In genomic region chr2:172081248-172082022, GRCh38 we compare ENCODE assay signal across 23 cellular contexts. TPM values are rescaled to one million over a fixed set of nuclear protein-coding genes. Genes with fewer than 3 reads are reported as not detected.
DNase-seq lines count a peak whose midpoint lies in the region; ATAC-seq, FAIRE-seq and TF ChIP-seq lines count a peak whose summit lies in the region.
"Had no signal": no experiment of that assay in that cellular context is flagged by ENCODE, and none has a peak within 500 bp of the region (broad histone marks: within the 10 kb centered on the region; RNA-seq: fewer than 3 reads in every experiment).

No MANE protein-coding gene starts in this region.

- DNase-seq in T-helper 1 cell (no peak), GM23338 (ENCODE audit: low spot score) (peak; percentile 76), endothelial cell of umbilical vein (ENCODE audit: low read depth, low spot score) (no peak), neural crest cell (ENCODE audit: low read depth, low spot score) (peak; percentile 14), anterior cingulate cortex (lab: John Stamatoyannopoulos, UW) (no peak), vagina (ENCODE audit: extremely low spot score in 2 of 2) (no peak)
- DNase-seq: activated naive CD4-positive, alpha-beta T cell; immature natural killer cell; NCI-H1436; NK-92 treated with Interleukin-12 subunit alpha and Interleukin-12 subunit beta, amount 100 ng/mL, for 24 hours; tibial artery; WERI-Rb-1 had no signal

- no peak for TF ChIP-seq CTCF in GM23338 (conservative IDR thresholded peaks at IDR 0.05; ENCODE audit: low read depth in 2 of 2)
- TF ChIP-seq CTCF in endothelial cell of umbilical vein (IDR thresholded peaks at IDR 0.05; ENCODE audit: extremely low read depth in 1 of 2, insufficient read depth in 1 of 2, low read depth in 1 of 2, low read length in 2 of 2) = no peak
- TF ChIP-seq CTCF in neural crest cell (conservative IDR thresholded peaks at IDR 0.05) = no peak
- no peak for TF ChIP-seq CTCF in vagina (IDR thresholded peaks at IDR 0.05)

- H3K9me3 ChIP-seq in endothelial cell of umbilical vein (replicated peaks; ENCODE audit: control insufficient read depth, insufficient read depth, low read length) (no peaks in the 10 kb centered on the region), vagina (no peaks in the 10 kb centered on the region)
- H3K9me3 ChIP-seq: tibial artery had no signal

- intact Hi-C loops in endothelial cell of umbilical vein (cut with micrococcal nuclease) = no loop called here
- intact Hi-C loops in vagina (cut with DNase I) = no loop called here

- H3K27me3 ChIP-seq in GM23338 (ENCODE audit: insufficient read depth) (peaks cover 100% of the 10 kb centered on the region), endothelial cell of umbilical vein (ENCODE audit: control insufficient read depth in 2 of 2, insufficient read depth in 2 of 2, low read length in 2 of 2) (peaks cover 59 to 73% of the 10 kb centered on the region in 2 experiments), vagina (peaks cover 40% of the 10 kb centered on the region)

- ATAC-seq in GM23338 (peak; percentile 2), GM21367 (IDR thresholded peaks at IDR 0.05; ENCODE audit: unreplicated experiment) (no peak)
- ATAC-seq: gastroesophageal sphincter; naive thymus-derived CD8-positive, alpha-beta T cell; stimulated activated effector memory CD8-positive, alpha-beta T cell treated with anti-CD3 and anti-CD28 coated beads, Interleukin-12 subunit alpha, Interleukin-12 subunit beta, amount 100 ng/mL, for 72 hours; T-cell had no signal

- H3K27ac Mint-ChIP-seq in T-helper 1 cell treated with Interleukin-12 subunit alpha and Interleukin-12 subunit beta and Interleukin-4 antibody, amounts not matched to agents 30 μg/mL and 1 μg/mL, for 36 hours = peak overlapping the region; percentile 72
- H3K27ac Mint-ChIP-seq in GM23338 (no peak overlapping the region), neural crest cell (ENCODE audit: unreplicated experiment) (no peak overlapping the region)
- H3K27ac Mint-ChIP-seq: stimulated activated effector memory CD8-positive, alpha-beta T cell treated with anti-CD3 and anti-CD28 coated beads, Interleukin-12 subunit alpha, Interleukin-12 subunit beta, amount 100 ng/mL, for 72 hours had no signal

- H3K36me3 ChIP-seq in GM23338 (ENCODE audit: insufficient read depth) = no peaks in the 10 kb centered on the region
- no peaks in the 10 kb centered on the region for H3K36me3 ChIP-seq in endothelial cell of umbilical vein (ENCODE audit: control insufficient read depth in 2 of 2, extremely low read depth in 1 of 2, insufficient read depth in 2 of 2, low read length in 2 of 2)
- no peaks in the 10 kb centered on the region for H3K36me3 ChIP-seq in vagina
- H3K36me3 ChIP-seq: gastroesophageal sphincter, tibial artery, WERI-Rb-1 had no signal

- H3K9ac ChIP-seq in endothelial cell of umbilical vein (replicated peaks; ENCODE audit: extremely low read depth, insufficient read depth, low read length) = no peak overlapping the region

- H3K4me1 Mint-ChIP-seq in T-helper 1 cell treated with Interleukin-12 subunit alpha and Interleukin-12 subunit beta and Interleukin-4 antibody, amounts not matched to agents 30 μg/mL and 1 μg/mL, for 36 hours (ENCODE audit: low read depth) = peaks cover 23% of the 10 kb centered on the region
- H3K4me1 Mint-ChIP-seq in GM23338 (peaks cover 43% of the 10 kb centered on the region), neural crest cell (peaks cover 46% of the 10 kb centered on the region)

- no peaks in the 10 kb centered on the region for H3K9me2 ChIP-seq in GM23338 (ENCODE audit: insufficient read depth)

- peaks cover 3% of the 10 kb centered on the region for H3K36me3 Mint-ChIP-seq in T-helper 1 cell treated with Interleukin-12 subunit alpha and Interleukin-12 subunit beta and Interleukin-4 antibody, amounts not matched to agents 30 μg/mL and 1 μg/mL, for 36 hours (ENCODE audit: low read depth)
- no peaks in the 10 kb centered on the region for H3K36me3 Mint-ChIP-seq in GM23338 (ENCODE audit: low read depth)
- peaks cover 7% of the 10 kb centered on the region for H3K36me3 Mint-ChIP-seq in neural crest cell (ENCODE audit: low read depth)

- no peaks in the 10 kb centered on the region for H3K9me3 Mint-ChIP-seq in T-helper 1 cell treated with Interleukin-12 subunit alpha and Interleukin-12 subunit beta and Interleukin-4 antibody, amounts not matched to agents 30 μg/mL and 1 μg/mL, for 36 hours
- peaks cover 3% of the 10 kb centered on the region; the same call in 2 of the 3 replicates for H3K9me3 Mint-ChIP-seq in GM23338
- H3K9me3 Mint-ChIP-seq in neural crest cell = no peaks in the 10 kb centered on the region
- H3K9me3 Mint-ChIP-seq: stimulated activated effector memory CD8-positive, alpha-beta T cell treated with anti-CD3 and anti-CD28 coated beads, Interleukin-12 subunit alpha, Interleukin-12 subunit beta, amount 100 ng/mL, for 72 hours; T-cell had no signal

- peaks cover 64% of the 10 kb centered on the region for H3K4me1 ChIP-seq in GM23338 (ENCODE audit: insufficient read depth)
- H3K4me1 ChIP-seq in endothelial cell of umbilical vein (ENCODE audit: control insufficient read depth, extremely low read depth, insufficient read depth, low read length) = peaks cover 18% of the 10 kb centered on the region
- peaks cover 35% of the 10 kb centered on the region for H3K4me1 ChIP-seq in vagina

- dilution Hi-C loops in endothelial cell of umbilical vein (cut with MboI; ENCODE audit: extremely low pct_ligation_motif_present, low sequenced_read_pairs) = no loop called here

- BruUV-seq in endothelial cell of umbilical vein (replicated peaks; lab: Mats Ljungman, UMichigan) = no TSS peak

- POLR2A ChIA-PET in endothelial cell of umbilical vein (lab: Charles Lee) = no interaction called here

- H3K27ac ChIP-seq in GM23338 (ENCODE audit: low read depth) = no peak overlapping the region
- H3K27ac ChIP-seq in endothelial cell of umbilical vein (ENCODE audit: insufficient read depth, low read depth, low read length) = no peak overlapping the region
- H3K27ac ChIP-seq in vagina = no peak overlapping the region
- H3K27ac ChIP-seq: coronary artery, epithelial cell of prostate, gastroesophageal sphincter, tibial artery, WERI-Rb-1 had no signal

- peak overlapping the region; percentile 77 for H3K4me2 ChIP-seq in GM23338
- H3K4me2 ChIP-seq in endothelial cell of umbilical vein (ENCODE audit: insufficient read depth, low read length) = no peak overlapping the region

- peaks cover 96% of the 10 kb centered on the region for H3K27me3 Mint-ChIP-seq in T-helper 1 cell treated with Interleukin-12 subunit alpha and Interleukin-12 subunit beta and Interleukin-4 antibody, amounts not matched to agents 30 μg/mL and 1 μg/mL, for 36 hours (ENCODE audit: low read depth)
- H3K27me3 Mint-ChIP-seq in GM23338 (ENCODE audit: insufficient read depth, low read depth, poor library complexity) (peaks cover 87% of the 10 kb centered on the region), neural crest cell (ENCODE audit: low read depth) (peaks cover 96% of the 10 kb centered on the region)

- H3K79me2 ChIP-seq in GM23338 (replicated peaks; ENCODE audit: insufficient read depth) (no peaks in the 10 kb centered on the region), endothelial cell of umbilical vein (ENCODE audit: control insufficient read depth, insufficient read depth, low read length) (no peaks in the 10 kb centered on the region)

- H3K4me3 Mint-ChIP-seq in T-helper 1 cell treated with Interleukin-12 subunit alpha and Interleukin-12 subunit beta and Interleukin-4 antibody, amounts not matched to agents 30 μg/mL and 1 μg/mL, for 36 hours = no peak overlapping the region
- H3K4me3 Mint-ChIP-seq in GM23338 (peak overlapping the region; percentile 53), neural crest cell (peak overlapping the region; percentile 99)

- TF ChIP-seq POLR2A in endothelial cell of umbilical vein (IDR thresholded peaks at IDR 0.05; ENCODE audit: low read depth, low read length) (no peak), vagina (IDR thresholded peaks at IDR 0.05) (no peak)

- no peaks in the 10 kb centered on the region for H3K9me1 ChIP-seq in endothelial cell of umbilical vein (replicated peaks; ENCODE audit: control insufficient read depth, extremely low read depth, insufficient read depth, low read length)

- H3K4me3 ChIP-seq in GM23338 (peak overlapping the region; percentile 52), endothelial cell of umbilical vein (replicated peaks in 1 of 3; ENCODE audit: insufficient read depth in 1 of 3, low read depth in 1 of 3, low read length in 3 of 3) (no peak overlapping the region), vagina (no peak overlapping the region)
- H3K4me3 ChIP-seq: coronary artery, gastroesophageal sphincter, lung, tibial artery had no signal

- H3F3A ChIP-seq in GM23338 (replicated peaks; ENCODE audit: low read depth) = peaks cover 51% of the 10 kb centered on the region

- no peak overlapping the region for H2AFZ ChIP-seq in GM23338
- no peak overlapping the region for H2AFZ ChIP-seq in endothelial cell of umbilical vein (ENCODE audit: low read depth, low read length)

- H4K20me1 ChIP-seq in GM23338 (replicated peaks; ENCODE audit: insufficient read depth) (peaks cover 38% of the 10 kb centered on the region), endothelial cell of umbilical vein (replicated peaks; ENCODE audit: control insufficient read depth, extremely low read depth, insufficient read depth, low read length) (no peaks in the 10 kb centered on the region)

- CTCF ChIA-PET in endothelial cell of umbilical vein (lab: Charles Lee) = interaction anchor here (1.1 to 1.8 kb wide), 3 partner anchors 10 to 24 kb away, joined by 3 to 8 read pairs (median 3); no protein-coding TSS in a partner anchor

- no peak for FAIRE-seq in endothelial cell of umbilical vein (lab: Jason Lieb, UNC)
- FAIRE-seq: A204.1 had no signal

RNA-seq across cellular contexts. Expression of gene DLX1, which starts 3.9 kb away (rescaled TPM):
- not detected in 2 replicates for total RNA-seq in GM23338 (2014; rRNA removed; shearing (Covaris generic))
- not detected in 2 replicates for polyA plus RNA-seq in GM23338 (2016; fragmentation: Nextera tagmentation; extraction: Ambion mirVana)
- not detected in 2 replicates for total RNA-seq in endothelial cell of umbilical vein
- 0.12 and 0.14 TPM in 2 replicates for polyA plus RNA-seq in endothelial cell of umbilical vein
- 0.06 and 0.09 TPM in 2 replicates for polyA plus RNA-seq in endothelial cell of umbilical vein (2011; cell fraction: cytosol; rRNA removed)
- 0.21 and 0.42 TPM in 2 replicates for polyA plus RNA-seq in endothelial cell of umbilical vein (2011; cell fraction: nucleus; rRNA removed)
- polyA plus RNA-seq in endothelial cell of umbilical vein (2012) = not detected in 2 replicates
- 0.36 TPM in 1 of 2 replicates, not detected in the other for polyA minus RNA-seq in endothelial cell of umbilical vein
- 1.2 TPM for polyA minus RNA-seq in endothelial cell of umbilical vein (2011; cell fraction: cytosol; rRNA and poly(A)+ RNA removed)
- polyA minus RNA-seq in endothelial cell of umbilical vein (2011; cell fraction: nucleus; rRNA and poly(A)+ RNA removed) = not detected in 2 replicates
- total RNA-seq in neural crest cell = 48.9 and 51.5 TPM in 2 replicates
- total RNA-seq in vagina = not detected
- total RNA-seq: lung; naive thymus-derived CD8-positive, alpha-beta T cell; T-cell had no signal
- polyA plus RNA-seq: CD14-positive monocyte; immature natural killer cell; naive thymus-derived CD8-positive, alpha-beta T cell had no signal

RNA-seq across cellular contexts. Expression of gene DLX2, which starts 21.3 kb away (rescaled TPM):
- 0.16 and 0.24 TPM in 2 replicates for total RNA-seq in GM23338 (2014; rRNA removed; shearing (Covaris generic))
- polyA plus RNA-seq in GM23338 (2016; fragmentation: Nextera tagmentation; extraction: Ambion mirVana) (0.08 and 0.19 TPM in 2 replicates), endothelial cell of umbilical vein (not detected in 2 replicates)
- total RNA-seq in endothelial cell of umbilical vein (not detected in 2 replicates), neural crest cell (21.1 and 22.6 TPM in 2 replicates), vagina (not detected)
- polyA plus RNA-seq in endothelial cell of umbilical vein (2011; cell fraction: cytosol; rRNA removed) = 0.03 TPM in 1 of 2 replicates, not detected in the other
- polyA plus RNA-seq in endothelial cell of umbilical vein (2011; cell fraction: nucleus; rRNA removed) = not detected in 2 replicates
- polyA plus RNA-seq in endothelial cell of umbilical vein (2012) = not detected in 2 replicates
- not detected in 2 replicates for polyA minus RNA-seq in endothelial cell of umbilical vein
- 0.82 TPM for polyA minus RNA-seq in endothelial cell of umbilical vein (2011; cell fraction: cytosol; rRNA and poly(A)+ RNA removed)
- not detected in 2 replicates for polyA minus RNA-seq in endothelial cell of umbilical vein (2011; cell fraction: nucleus; rRNA and poly(A)+ RNA removed)
- total RNA-seq: gastroesophageal sphincter; naive thymus-derived CD8-positive, alpha-beta T cell had no signal
- polyA plus RNA-seq: CD14-positive monocyte; naive thymus-derived CD8-positive, alpha-beta T cell had no signal

Comparison
In these comparisons a context has a peak if more than half of its experiments do, and no peak if none do; other contexts are left out.
1. DNase-seq: peak in GM23338 (single experiment) and neural crest cell (single experiment); none in T-helper 1 cell (0 of 5), endothelial cell of umbilical vein (single experiment), anterior cingulate cortex (0 of 58) and vagina (0 of 2).
2. RNA of gene DLX1, which starts 3.9 kb away (total RNA-seq): 48.9 to 51.5 TPM in neural crest cell; not detected in endothelial cell of umbilical vein, not detected in GM23338 and not detected in vagina (single experiment); every median in the first group is over 10 times any median in the second.
3. RNA of gene DLX2, which starts 21.3 kb away (total RNA-seq): 21.1 to 22.6 TPM in neural crest cell; 0.16 to 0.24 TPM in GM23338, not detected in endothelial cell of umbilical vein and not detected in vagina (single experiment); every median in the first group is over 10 times any median in the second.